In the genomic region with DNA sequence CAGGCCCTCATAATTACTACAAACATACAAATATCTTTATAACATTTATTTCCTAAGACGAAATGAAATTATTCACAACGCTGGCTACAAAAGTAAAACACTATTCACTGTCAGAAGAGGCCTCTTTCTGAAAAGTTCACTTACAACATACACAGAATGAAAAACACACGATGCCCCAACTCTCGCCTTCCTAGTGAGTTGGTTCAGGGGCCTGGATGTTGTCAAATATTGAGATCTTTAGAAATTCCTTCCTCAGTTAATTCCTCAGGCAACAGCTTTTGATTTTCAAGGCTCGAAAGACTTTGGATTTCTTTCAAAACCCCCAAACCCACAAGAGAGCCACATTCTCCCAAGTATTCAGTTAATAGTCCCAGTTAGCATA, we compare ENCODE assay signal across 7 cellular contexts. TPM values are rescaled to one million over a fixed set of nuclear protein-coding genes. Genes with fewer than 3 reads are reported as not detected.
DNase-seq lines count a peak whose midpoint lies in the region; ATAC-seq and TF ChIP-seq lines count a peak whose summit lies in the region.

No MANE protein-coding gene starts in this region.

- H3K27ac Mint-ChIP-seq in HFFc6, result peak overlapping the region; percentile 97
- peak overlapping the region; percentile 95 for H3K27ac Mint-ChIP-seq in activated naive CD8-positive, alpha-beta T cell

- TF ChIP-seq POLR2A in stomach (IDR thresholded peaks at IDR 0.05), result no peak

- H3K9me3 Mint-ChIP-seq in HFFc6, result no peaks in the 10 kb centered on the region
- no peaks in the 10 kb centered on the region for H3K9me3 Mint-ChIP-seq in activated naive CD8-positive, alpha-beta T cell (ENCODE audit: low read depth)

- WGBS in stomach, 5 donors, result 17 to 28% (median 20%) methylated on average over 5 of the region's 5 CpGs

- ATAC-seq in GM18868 (IDR thresholded peaks at IDR 0.05; ENCODE audit: unreplicated experiment) (no peak), GM21528 (IDR thresholded peaks at IDR 0.05; ENCODE audit: low FRiP score, unreplicated experiment) (no peak)

- H3K36me3 ChIP-seq in stomach, result peaks cover 3 to 19% (median 10%) of the 10 kb centered on the region in 4 donors

- H3K9me3 ChIP-seq in stomach, result no peaks in the 10 kb centered on the region

- H3K4me3 ChIP-seq in stomach, result peak overlapping the region; percentile 37 to 47 (median 39)

- H3K27me3 ChIP-seq in stomach, result no peaks in the 10 kb centered on the region

- TF ChIP-seq CTCF in HFFc6 (IDR thresholded peaks at IDR 0.05) (no peak), stomach (IDR thresholded peaks at IDR 0.05) (no peak)

- peaks cover 44% of the 10 kb centered on the region for H3K36me3 Mint-ChIP-seq in HFFc6 (ENCODE audit: low read depth)
- peaks cover 5% of the 10 kb centered on the region for H3K36me3 Mint-ChIP-seq in activated naive CD8-positive, alpha-beta T cell

- intact Hi-C loops in stomach (cut with DNase I; ENCODE audit: low total_unique reads), result no loop called here

- H3K4me1 Mint-ChIP-seq in HFFc6 (ENCODE audit: low read depth), result peaks cover 84% of the 10 kb centered on the region
- H3K4me1 Mint-ChIP-seq in activated naive CD8-positive, alpha-beta T cell (ENCODE audit: low read depth), result peaks cover 32% of the 10 kb centered on the region

- H3K27me3 Mint-ChIP-seq in HFFc6 (ENCODE audit: insufficient read depth), result no peaks in the 10 kb centered on the region; the same call in 1 of the 2 replicates
- H3K27me3 Mint-ChIP-seq in activated naive CD8-positive, alpha-beta T cell, result no peaks in the 10 kb centered on the region

- H3K27ac ChIP-seq in stomach, result peak overlapping the region; percentile 82 to 90 (median 89)

- peak overlapping the region; percentile 93 for H3K4me3 Mint-ChIP-seq in HFFc6
- H3K4me3 Mint-ChIP-seq in activated naive CD8-positive, alpha-beta T cell, result peak overlapping the region; percentile 71

- H3K4me1 ChIP-seq in stomach, result peaks cover 35 to 68% (median 58%) of the 10 kb centered on the region in 4 donors

- no peak for DNase-seq in HFFc6
- peak; percentile 40 for DNase-seq in iris pigment epithelial cell (ENCODE audit: low read depth)
- DNase-seq in stomach, result no peak
- no peak for DNase-seq in activated CD8-positive, alpha-beta memory T cell treated with anti-CD3 and anti-CD28 coated beads, Interleukin-2, amount 50 U/mL, for 48 hours

- TF ChIP-seq EP300 in stomach (IDR thresholded peaks at IDR 0.05), result no peak

RNA-seq across cellular contexts. Expression of gene KCNE1, which starts 14.2 kb away (rescaled TPM):
- 1 to 10 TPM in 1 of 6 experiments, under 1 TPM in 5; 0.71 to 1.3 (median 0.85) TPM for total RNA-seq in HFFc6 (2021; fragmentation: NEBNext Ultra II Directional; extraction: Animal tissue kit (Norgen Biotek cat#: 25700))
- total RNA-seq in stomach, result 10 to 100 TPM in 1 of 5 donors, 1 to 10 TPM in 4; 1.7 to 10.6 (median 2.2) TPM
- under 1 TPM in 2 of 3 donors, not detected in 1; 0.13 to 0.19 TPM for polyA plus RNA-seq in stomach
